In the genomic region with DNA sequence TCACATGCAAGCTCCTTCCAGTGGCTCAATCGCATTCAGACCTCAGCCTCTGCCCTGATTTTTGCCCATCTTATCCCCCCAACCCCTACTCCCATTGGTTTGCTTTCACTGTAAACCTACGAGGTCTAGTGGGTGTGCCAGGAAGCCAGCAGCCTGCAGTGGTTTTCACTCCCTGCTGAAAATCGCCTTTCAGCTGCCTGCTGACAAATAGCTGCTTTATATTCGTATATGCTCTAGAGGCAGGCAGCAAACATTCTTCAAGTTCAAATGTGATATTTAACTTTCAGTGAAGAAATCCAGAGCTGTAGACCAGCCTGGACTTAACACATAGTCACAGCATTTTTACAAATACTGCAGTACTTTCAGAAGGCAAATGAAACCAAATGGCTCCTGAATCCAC, we compare ENCODE assay signal across 8 cellular contexts.
DNase-seq lines count a peak whose midpoint lies in the region; ATAC-seq and TF ChIP-seq lines count a peak whose summit lies in the region.

No MANE protein-coding gene starts in this region.

- peak overlapping the region; percentile 94 for H3K27ac Mint-ChIP-seq in activated CD4-positive, alpha-beta T cell treated with anti-CD3 and anti-CD28 coated beads for 36 hours
- H3K27ac Mint-ChIP-seq in progenitor cell of endocrine pancreas: peak overlapping the region; percentile 90

- no peaks in the 10 kb centered on the region for H3K9me3 ChIP-seq in esophagus squamous epithelium

- WGBS in esophagus squamous epithelium, 2 donors: 18 to 32% methylated on average over 4 of the region's 4 CpGs

- peaks cover 77% of the 10 kb centered on the region for H3K4me1 Mint-ChIP-seq in activated CD4-positive, alpha-beta T cell treated with anti-CD3 and anti-CD28 coated beads for 36 hours
- H3K4me1 Mint-ChIP-seq in progenitor cell of endocrine pancreas (ENCODE audit: low read depth): peaks cover 35% of the 10 kb centered on the region

- H3K36me3 ChIP-seq in esophagus squamous epithelium: peaks cover 0 to 20% (median 0%) of the 10 kb centered on the region in 3 donors

- peak overlapping the region in 3 of 4 donors; percentile 28 to 72 (median 30) for H3K27ac ChIP-seq in esophagus squamous epithelium

- TF ChIP-seq CTCF in GM20000 (IDR thresholded peaks at IDR 0.05; ENCODE audit: extremely low read depth, missing control alignments) (no peak), esophagus squamous epithelium (IDR thresholded peaks at IDR 0.05) (no peak), progenitor cell of endocrine pancreas (IDR thresholded peaks at IDR 0.05; ENCODE audit: unreplicated experiment) (no peak)

- peaks cover 9% of the 10 kb centered on the region for H3K9me3 Mint-ChIP-seq in activated CD4-positive, alpha-beta T cell treated with anti-CD3 and anti-CD28 coated beads for 36 hours (ENCODE audit: low read depth)
- peaks cover 9% of the 10 kb centered on the region for H3K9me3 Mint-ChIP-seq in progenitor cell of endocrine pancreas (ENCODE audit: low read depth)

- intact Hi-C loops in activated CD4-positive, alpha-beta T cell treated with anti-CD3 and anti-CD28 coated beads for 36 hours (cut with DNase I, micrococcal nuclease): loop anchor here (2.0 kb wide), 2 partner anchors 77 to 301 kb away; no protein-coding TSS in a partner anchor
- intact Hi-C loops in esophagus squamous epithelium (cut with DNase I): no loop called here

- peak; percentile 14 for ATAC-seq in activated CD4-positive, alpha-beta T cell treated with anti-CD3 and anti-CD28 coated beads for 36 hours
- ATAC-seq in HG03354 (IDR thresholded peaks at IDR 0.05; ENCODE audit: poor library complexity, severe bottlenecking, unreplicated experiment) (no peak), HG02571 (IDR thresholded peaks at IDR 0.05; ENCODE audit: unreplicated experiment) (no peak), HG02885 (IDR thresholded peaks at IDR 0.05; ENCODE audit: poor library complexity, unreplicated experiment) (no peak)

- POLR2A ChIA-PET in activated CD4-positive, alpha-beta T cell treated with anti-CD3 and anti-CD28 coated beads for 36 hours (lab: Charles Lee): interaction anchor here (0.6 to 1.4 kb wide), 7 partner anchors 57 to 168 kb away, joined by 3 to 8 read pairs (median 3); partner anchors contain the start of gene SIK3

- DNase-seq in GM20000 (ENCODE audit: low spot score) (peak; percentile 27), esophagus squamous epithelium (lab: John Stamatoyannopoulos, UW) (no peak), progenitor cell of endocrine pancreas (ENCODE audit: low spot score, unreplicated experiment) (no peak), NCI-H1048 (lab: John Stamatoyannopoulos, UW) (no peak)
- DNase-seq in activated CD4-positive, alpha-beta T cell treated with anti-CD3 and anti-CD28 coated beads for 36 hours: peak; percentile 54

- peak overlapping the region; percentile 67 for H3K4me3 Mint-ChIP-seq in activated CD4-positive, alpha-beta T cell treated with anti-CD3 and anti-CD28 coated beads for 36 hours
- peak overlapping the region; percentile 35 for H3K4me3 Mint-ChIP-seq in progenitor cell of endocrine pancreas (ENCODE audit: low read depth)

- H3K27me3 ChIP-seq in esophagus squamous epithelium: no peaks in the 10 kb centered on the region

- H3K4me1 ChIP-seq in esophagus squamous epithelium: peaks cover 0 to 47% (median 27%) of the 10 kb centered on the region in 3 donors

- peak overlapping the region in 3 of 4 donors; percentile 10 to 46 (median 13) for H3K4me3 ChIP-seq in esophagus squamous epithelium

- H3K27me3 Mint-ChIP-seq in activated CD4-positive, alpha-beta T cell treated with anti-CD3 and anti-CD28 coated beads for 36 hours: no peaks in the 10 kb centered on the region
- H3K27me3 Mint-ChIP-seq in progenitor cell of endocrine pancreas: no peaks in the 10 kb centered on the region

- TF ChIP-seq POLR2A in esophagus squamous epithelium (IDR thresholded peaks at IDR 0.05): no peak

- CTCF ChIA-PET in activated CD4-positive, alpha-beta T cell treated with anti-CD3 and anti-CD28 coated beads for 36 hours (lab: Charles Lee): interaction anchor here (0.8 to 1.7 kb wide), 10 partner anchors 29 to 164 kb away, joined by 3 to 10 read pairs (median 3); partner anchors contain the start of gene APOA5

- peaks cover 23% of the 10 kb centered on the region for H3K36me3 Mint-ChIP-seq in activated CD4-positive, alpha-beta T cell treated with anti-CD3 and anti-CD28 coated beads for 36 hours (ENCODE audit: low read depth)
- peaks cover 11% of the 10 kb centered on the region for H3K36me3 Mint-ChIP-seq in progenitor cell of endocrine pancreas (ENCODE audit: insufficient read depth)

Comparison
In these comparisons a context has a peak if more than half of its experiments do, and no peak if none do; other contexts are left out.
1. DNase-seq: peak in GM20000 (single experiment) and activated CD4-positive, alpha-beta T cell treated with anti-CD3 and anti-CD28 coated beads for 36 hours (single experiment); none in esophagus squamous epithelium (single experiment), progenitor cell of endocrine pancreas (single experiment) and NCI-H1048 (single experiment).